In genomic region chr9:134474656-134475050, GRCh38 we compare ENCODE assay signal across 10 cellular contexts.
DNase-seq lines count a peak whose midpoint lies in the region; ATAC-seq and TF ChIP-seq lines count a peak whose summit lies in the region.
"Had no signal": no experiment of that assay in that cellular context is flagged by ENCODE, and none has a peak within 500 bp of the region (broad histone marks: within the 10 kb centered on the region; RNA-seq: fewer than 3 reads in every experiment).

No MANE protein-coding gene starts in this region.

- peak overlapping the region; percentile 74 for H3K27ac ChIP-seq in A673 (ENCODE audit: low read depth, low read length, poor library complexity, severe bottlenecking)
- peak overlapping the region in 3 of 4 donors; percentile 31 to 78 (median 69) for H3K27ac ChIP-seq in esophagus squamous epithelium
- peak overlapping the region; percentile 15 to 52 for H3K27ac ChIP-seq in prostate gland

- WGBS in esophagus squamous epithelium, 2 donors, result 55 to 60% methylated on average over 4 to 6 of the region's 12 CpGs
- WGBS in prostate gland, result 74% methylated on average over 11 of the region's 12 CpGs

- H3K4me1 ChIP-seq in A673 (ENCODE audit: insufficient read depth, low read length, poor library complexity, severe bottlenecking) (peaks cover 11% of the 10 kb centered on the region), esophagus squamous epithelium (peaks cover 11 to 27% (median 21%) of the 10 kb centered on the region in 3 donors), prostate gland (replicated peaks) (peaks cover 6% of the 10 kb centered on the region)

- CTCF ChIA-PET in A673 (lab: Charles Lee), result no interaction called here

- H3K4me3 Mint-ChIP-seq in IgD-negative memory B cell, result no peak overlapping the region
- H3K4me3 Mint-ChIP-seq: H9 had no signal

- peaks cover 0 to 4% (median 4%) of the 10 kb centered on the region in 3 donors for H3K4me1 Mint-ChIP-seq in IgD-negative memory B cell
- H3K4me1 Mint-ChIP-seq: H9 had no signal

- no peaks in the 10 kb centered on the region for H3K27me3 Mint-ChIP-seq in IgD-negative memory B cell

- H3K4me3 ChIP-seq in A673 (ENCODE audit: low read depth, low read length, poor library complexity, severe bottlenecking), result no peak overlapping the region
- H3K4me3 ChIP-seq in esophagus squamous epithelium, result no peak overlapping the region
- no peak overlapping the region for H3K4me3 ChIP-seq in prostate gland

- H3K27me3 ChIP-seq in A673 (replicated peaks; ENCODE audit: insufficient read depth, low read depth, low read length, poor library complexity) (no peaks in the 10 kb centered on the region), esophagus squamous epithelium (no peaks in the 10 kb centered on the region), prostate gland (replicated peaks; ENCODE audit: insufficient read depth) (no peaks in the 10 kb centered on the region)

- H3K9me3 Mint-ChIP-seq in IgD-negative memory B cell, result no peaks in the 10 kb centered on the region
- H3K9me3 Mint-ChIP-seq: H9 had no signal

- DNase-seq in A673 (ENCODE audit: low spot score) (no peak), esophagus squamous epithelium (lab: John Stamatoyannopoulos, UW) (no peak), prostate gland (ENCODE audit: low spot score) (no peak), NCI-H2196 (lab: John Stamatoyannopoulos, UW; ENCODE audit: unreplicated experiment) (no peak)
- DNase-seq: H9, SW 1271 had no signal

- H3K9me3 ChIP-seq in A673 (ENCODE audit: low read depth, low read length, poor library complexity, severe bottlenecking) (no peaks in the 10 kb centered on the region), esophagus squamous epithelium (no peaks in the 10 kb centered on the region), prostate gland (no peaks in the 10 kb centered on the region)

- POLR2A ChIA-PET in A673 (lab: Charles Lee; ENCODE audit: low non-redundant PET), result no interaction called here

- peak overlapping the region in 2 of 3 donors; percentile 53 to 92 for H3K27ac Mint-ChIP-seq in IgD-negative memory B cell
- H3K27ac Mint-ChIP-seq: H9 had no signal

- no peak for ATAC-seq in GM21360 (IDR thresholded peaks at IDR 0.05; ENCODE audit: unreplicated experiment)
- no peak for ATAC-seq in GM21825 (IDR thresholded peaks at IDR 0.05; ENCODE audit: unreplicated experiment)
- ATAC-seq in GM19395 (IDR thresholded peaks at IDR 0.05; ENCODE audit: unreplicated experiment), result no peak

- no peak for TF ChIP-seq POLR2A in esophagus squamous epithelium (IDR thresholded peaks at IDR 0.05)
- no peak for TF ChIP-seq POLR2A in prostate gland (IDR thresholded peaks at IDR 0.05)

- BruUV-seq in A673 (replicated peaks; lab: Mats Ljungman, UMichigan), result no TSS peak

- intact Hi-C loops in A673 (cut with micrococcal nuclease; ENCODE audit: unreplicated experiment), result no loop called here
- intact Hi-C loops in esophagus squamous epithelium (cut with DNase I), result no loop called here
- intact Hi-C loops in prostate gland (cut with DNase I), result no loop called here

- no peak for TF ChIP-seq CTCF in A673 (conservative IDR thresholded peaks at IDR 0.05; ENCODE audit: low read depth, low read length)
- no peak for TF ChIP-seq CTCF in esophagus squamous epithelium (IDR thresholded peaks at IDR 0.05)
- TF ChIP-seq CTCF in prostate gland (IDR thresholded peaks at IDR 0.05), result no peak

- H3K36me3 ChIP-seq in A673 (ENCODE audit: insufficient read depth, low read length, poor library complexity, severe bottlenecking) (no peaks in the 10 kb centered on the region), esophagus squamous epithelium (no peaks in the 10 kb centered on the region), prostate gland (no peaks in the 10 kb centered on the region)

- no peaks in the 10 kb centered on the region for H3K36me3 Mint-ChIP-seq in IgD-negative memory B cell
